In genomic region chr2:135530313-135531230, GRCh38 we compare ENCODE assay signal across 1 cellular context.
TF ChIP-seq lines count a peak whose summit lies in the region.

Gene ZRANB3, minus strand, starts transcription at chr2:135531218.

TF ChIP-seq in HepG2, 621 proteins besides CTCF, POLR2A, EP300 and RAD21 (continued from another document and continues in another):
- TF ChIP-seq ZXDC (CRISPR knock-in tag; IDR thresholded peaks at IDR 0.05) = no peak
- peak; percentile 81 for TF ChIP-seq HDAC1 (CRISPR knock-in tag; IDR thresholded peaks at IDR 0.05)
- TF ChIP-seq AHR (CRISPR knock-in tag; IDR thresholded peaks at IDR 0.05) = peak; percentile 39; the same call in 1 of the 2 replicates
- peak; percentile 86 for TF ChIP-seq KMT2B (CRISPR knock-in tag; IDR thresholded peaks at IDR 0.05)
- TF ChIP-seq ZNF253 (CRISPR knock-in tag; IDR thresholded peaks at IDR 0.05; ENCODE audit: borderline replicate concordance) = 0 out of 2 replicates have a peak, but pooled peaks have one; percentile 62
- peak; percentile 38; the same call in 1 of the 2 replicates for TF ChIP-seq HOXA5 (CRISPR knock-in tag; IDR thresholded peaks at IDR 0.05)
- TF ChIP-seq ZNF547 (CRISPR knock-in tag; IDR thresholded peaks at IDR 0.05) = peak; percentile 63; the same call in 1 of the 2 replicates
- TF ChIP-seq FOSL2 (CRISPR knock-in tag; IDR thresholded peaks at IDR 0.05) = no peak
- peak; percentile 77; the same call in 1 of the 2 replicates for TF ChIP-seq ZNF891 (CRISPR knock-in tag; IDR thresholded peaks at IDR 0.05)
- no peak for TF ChIP-seq ZSCAN12 (CRISPR knock-in tag; IDR thresholded peaks at IDR 0.05)
- TF ChIP-seq ZBTB49 (CRISPR knock-in tag; IDR thresholded peaks at IDR 0.05; ENCODE audit: borderline replicate concordance) = no peak
- TF ChIP-seq TP53 (CRISPR knock-in tag; conservative IDR thresholded peaks at IDR 0.05) = peak; percentile 79; the same call in 1 of the 2 replicates
- no peak for TF ChIP-seq ZNF317 (CRISPR knock-in tag; IDR thresholded peaks at IDR 0.05)
- TF ChIP-seq ZHX1 (CRISPR knock-in tag; IDR thresholded peaks at IDR 0.05; ENCODE audit: low read depth) = no peak
- no peak for TF ChIP-seq PAX8 (CRISPR knock-in tag; IDR thresholded peaks at IDR 0.05; ENCODE audit: borderline replicate concordance)
- 0 out of 2 replicates have a peak, but pooled peaks have one; percentile 16 for TF ChIP-seq ZNF292 (CRISPR knock-in tag; IDR thresholded peaks at IDR 0.05; ENCODE audit: borderline replicate concordance, low read depth)
- TF ChIP-seq ZNF660 (CRISPR knock-in tag; IDR thresholded peaks at IDR 0.05; ENCODE audit: borderline replicate concordance, low read depth) = no peak
- no peak for TF ChIP-seq ZFP1 (CRISPR knock-in tag; IDR thresholded peaks at IDR 0.05)
- peak; percentile 93 for TF ChIP-seq MAX (IDR thresholded peaks at IDR 0.05)
- peak; percentile 76; the same call in 1 of the 2 replicates for TF ChIP-seq ZBTB21 (CRISPR knock-in tag; IDR thresholded peaks at IDR 0.05)
- TF ChIP-seq JARID2 (CRISPR knock-in tag; IDR thresholded peaks at IDR 0.05; ENCODE audit: insufficient replicate concordance) = no peak
- TF ChIP-seq PHF21A (CRISPR knock-in tag; IDR thresholded peaks at IDR 0.05) = peak; percentile 71; the same call in 1 of the 2 replicates
- TF ChIP-seq ATF5 (CRISPR knock-in tag; IDR thresholded peaks at IDR 0.05; ENCODE audit: low read depth) = no peak
- TF ChIP-seq HIC2 (CRISPR knock-in tag; IDR thresholded peaks at IDR 0.05; ENCODE audit: low read depth) = no peak
- TF ChIP-seq ZUFSP (CRISPR knock-in tag; IDR thresholded peaks at IDR 0.05; ENCODE audit: borderline replicate concordance) = no peak
- TF ChIP-seq ZBTB25 (CRISPR knock-in tag; IDR thresholded peaks at IDR 0.05) = no peak; the same call in 1 of the 2 replicates
- no peak for TF ChIP-seq SETDB1 (CRISPR knock-in tag; IDR thresholded peaks at IDR 0.05; ENCODE audit: borderline replicate concordance)
- TF ChIP-seq ZNF232 (CRISPR knock-in tag; IDR thresholded peaks at IDR 0.05; ENCODE audit: borderline replicate concordance) = peak; percentile 20; the same call in 1 of the 2 replicates
- TF ChIP-seq ZNF512B (CRISPR knock-in tag; IDR thresholded peaks at IDR 0.05; ENCODE audit: borderline replicate concordance) = no peak
- TF ChIP-seq ZBTB26 (CRISPR knock-in tag; IDR thresholded peaks at IDR 0.05; ENCODE audit: borderline replicate concordance) = no peak
- no peak for TF ChIP-seq SOX6 (IDR thresholded peaks at IDR 0.05)
- TF ChIP-seq SOX6 (CRISPR knock-in tag; IDR thresholded peaks at IDR 0.05) = 0 out of 2 replicates have a peak, but pooled peaks have one; percentile 17
- no peak for TF ChIP-seq MYNN (CRISPR knock-in tag; IDR thresholded peaks at IDR 0.05; ENCODE audit: low read depth)
- peak; percentile 49; the same call in 1 of the 2 replicates for TF ChIP-seq ZSCAN5A (CRISPR knock-in tag; IDR thresholded peaks at IDR 0.05; ENCODE audit: borderline replicate concordance)
- no peak for TF ChIP-seq HOXA9 (CRISPR knock-in tag; IDR thresholded peaks at IDR 0.05; ENCODE audit: borderline replicate concordance)
- no peak for TF ChIP-seq PRPF4 (IDR thresholded peaks at IDR 0.05; ENCODE audit: low read depth, low read length, poor library complexity, severe bottlenecking)
- TF ChIP-seq FOXK2 (IDR thresholded peaks at IDR 0.05) = no peak
- TF ChIP-seq ETS1 (CRISPR knock-in tag; IDR thresholded peaks at IDR 0.05) = 0 out of 2 replicates have a peak, but pooled peaks have one; percentile 22
